ENCODE assay signal across 10 cellular contexts in genomic region chr11:309558-309855, GRCh38. TPM values are rescaled to one million over a fixed set of nuclear protein-coding genes. Genes with fewer than 3 reads are reported as not detected.
DNase-seq lines count a peak whose midpoint lies in the region; ATAC-seq and TF ChIP-seq lines count a peak whose summit lies in the region.
"Had no signal": no experiment of that assay in that cellular context is flagged by ENCODE, and none has a peak within 500 bp of the region (broad histone marks: within the 10 kb centered on the region; RNA-seq: fewer than 3 reads in every experiment).

No MANE protein-coding gene starts in this region.

- TF ChIP-seq POLR2A in gastrocnemius medialis (IDR thresholded peaks at IDR 0.05) = no peak

- TF ChIP-seq CTCF in GM12864 (IDR thresholded peaks at IDR 0.05; ENCODE audit: low read depth, low read length, missing control alignments) (no peak), foreskin fibroblast (IDR thresholded peaks at IDR 0.05; ENCODE audit: low read depth, low read length) (no peak), gastrocnemius medialis (IDR thresholded peaks at IDR 0.05 in 4 of 5, conservative IDR thresholded peaks at IDR 0.05 in 1 of 5) (no peak)

- H3K4me3 Mint-ChIP-seq in activated CD4-positive, alpha-beta memory T cell treated with anti-CD3 and anti-CD28 coated beads for 36 hours = peak overlapping the region; percentile 96

- peaks cover 0 to 8% (median 6%) of the 10 kb centered on the region in 3 donors for H3K27me3 ChIP-seq in gastrocnemius medialis

- peaks cover 41% of the 10 kb centered on the region for H3K4me1 Mint-ChIP-seq in activated CD4-positive, alpha-beta memory T cell treated with anti-CD3 and anti-CD28 coated beads for 36 hours (ENCODE audit: low read depth)

- CTCF ChIA-PET in activated CD4-positive, alpha-beta memory T cell treated with anti-CD3 and anti-CD28 coated beads for 36 hours (lab: Charles Lee) = interaction anchor here (0.8 to 2.0 kb wide), 9 partner anchors 8 to 138 kb away, joined by 3 to 7 read pairs (median 4); no protein-coding TSS in a partner anchor

- H3K36me3 Mint-ChIP-seq in activated CD4-positive, alpha-beta memory T cell treated with anti-CD3 and anti-CD28 coated beads for 36 hours = peaks cover 33% of the 10 kb centered on the region

- H3K9me3 ChIP-seq in gastrocnemius medialis = no peaks in the 10 kb centered on the region

- H3K36me3 ChIP-seq in gastrocnemius medialis = no peaks in the 10 kb centered on the region

- peak overlapping the region; percentile 74 to 88 (median 78) for H3K27ac ChIP-seq in gastrocnemius medialis

- H3K4me1 ChIP-seq in gastrocnemius medialis = peaks cover 7 to 20% of the 10 kb centered on the region in 2 donors

- H3K4me3 ChIP-seq in GM12864 (ENCODE audit: low read depth, low read length) = peak overlapping the region; percentile 44; the same call in 1 of the 2 replicates
- H3K4me3 ChIP-seq in foreskin fibroblast (ENCODE audit: low read depth in 1 of 2, low read length in 2 of 2) = peak overlapping the region; percentile 80 to 86
- H3K4me3 ChIP-seq in gastrocnemius medialis = peak overlapping the region; percentile 51 to 58 (median 54)

- H3K27ac Mint-ChIP-seq in activated CD4-positive, alpha-beta memory T cell treated with anti-CD3 and anti-CD28 coated beads for 36 hours = peak overlapping the region; percentile 98

- H3K27me3 Mint-ChIP-seq in activated CD4-positive, alpha-beta memory T cell treated with anti-CD3 and anti-CD28 coated beads for 36 hours = no peaks in the 10 kb centered on the region

- POLR2A ChIA-PET in activated CD4-positive, alpha-beta memory T cell treated with anti-CD3 and anti-CD28 coated beads for 36 hours (lab: Charles Lee) = interaction anchor here (1.1 to 1.3 kb wide), 2 partner anchors 8 to 46 kb away, joined by 5 to 12 read pairs; no protein-coding TSS in a partner anchor

- in situ Hi-C loops in gastrocnemius medialis (cut with MboI; ENCODE audit: low sequenced_read_pairs in 4 of 4) = loop anchor here in 1 of 4 donors (10.0 kb wide), 1 partner anchor 45 kb away; no protein-coding TSS in a partner anchor

- intact Hi-C loops in activated CD4-positive, alpha-beta memory T cell treated with anti-CD3 and anti-CD28 coated beads for 36 hours (cut with micrococcal nuclease) = loop anchor here (2.0 to 5.0 kb wide), 3 partner anchors 23 to 138 kb away; no protein-coding TSS in a partner anchor
- intact Hi-C loops in gastrocnemius medialis (cut with DNase I; ENCODE audit: low total_unique reads) = loop anchor here (5.0 kb wide), 1 partner anchor 48 kb away; no protein-coding TSS in a partner anchor

- ATAC-seq in gastrocnemius medialis (no peak), HG02763 (IDR thresholded peaks at IDR 0.05; ENCODE audit: unreplicated experiment) (no peak), GM18909 (IDR thresholded peaks at IDR 0.05; ENCODE audit: poor library complexity, unreplicated experiment) (no peak), GM21786 (IDR thresholded peaks at IDR 0.05; ENCODE audit: unreplicated experiment) (no peak)

- no peaks in the 10 kb centered on the region for H3K9me3 Mint-ChIP-seq in activated CD4-positive, alpha-beta memory T cell treated with anti-CD3 and anti-CD28 coated beads for 36 hours

- no peak for DNase-seq in GM12864 (ENCODE audit: low read depth)
- DNase-seq in activated CD4-positive, alpha-beta memory T cell treated with anti-CD3 and anti-CD28 coated beads for 36 hours = no peak
- no peak for DNase-seq in foreskin fibroblast
- DNase-seq in gastrocnemius medialis = no peak
- no peak for DNase-seq in stimulated activated CD4-positive, alpha-beta T cell treated with anti-CD3 and anti-CD28 coated beads, Interleukin-4, amount 100 ng/mL, for 4 hours
- DNase-seq: stimulated activated CD4-positive, alpha-beta T cell treated with anti-CD3 and anti-CD28 coated beads, Interleukin-2, amount 100 ng/mL, for 48 hours had no signal

RNA-seq across cellular contexts. Expression of gene IFITM2, which starts 1.9 kb away (rescaled TPM):
- total RNA-seq in activated CD4-positive, alpha-beta memory T cell treated with anti-CD3 and anti-CD28 coated beads for 36 hours = 100 to 1,000 TPM; 525 to 561 TPM
- 10 to 100 TPM; 37.8 to 80.9 (median 44.9) TPM for total RNA-seq in gastrocnemius medialis

RNA-seq across cellular contexts. Expression of gene IFITM1, which starts 4.3 kb away (rescaled TPM):
- total RNA-seq in activated CD4-positive, alpha-beta memory T cell treated with anti-CD3 and anti-CD28 coated beads for 36 hours = 100 to 1,000 TPM; 195 to 200 TPM
- total RNA-seq in gastrocnemius medialis = 100 to 1,000 TPM in 1 of 4 donors, 10 to 100 TPM in 3; 47.8 to 103 (median 80.5) TPM

RNA-seq across cellular contexts. Expression of gene IFITM5, which starts 10.2 kb away (rescaled TPM):
- total RNA-seq in activated CD4-positive, alpha-beta memory T cell treated with anti-CD3 and anti-CD28 coated beads for 36 hours = not detected
- not detected for total RNA-seq in gastrocnemius medialis
- total RNA-seq: SK-MEL-5 had no signal

RNA-seq across cellular contexts. Expression of gene IFITM3, which starts 11.2 kb away (rescaled TPM):
- total RNA-seq in activated CD4-positive, alpha-beta memory T cell treated with anti-CD3 and anti-CD28 coated beads for 36 hours = 10 to 100 TPM; 25.6 TPM
- total RNA-seq in gastrocnemius medialis = 10 to 100 TPM; 46.3 to 83.6 (median 63.2) TPM

RNA-seq across cellular contexts. Expression of gene PGGHG, which starts 20.6 kb away (rescaled TPM):
- total RNA-seq in activated CD4-positive, alpha-beta memory T cell treated with anti-CD3 and anti-CD28 coated beads for 36 hours = 10 to 100 TPM; 74.3 to 75.0 TPM
- total RNA-seq in gastrocnemius medialis = 1 to 10 TPM in 3 of 4 donors, under 1 TPM in 1; 0.98 to 3.4 (median 2.7) TPM

Comparison
In these comparisons a context has a peak if more than half of its experiments do, and no peak if none do; other contexts are left out.
1. RNA of gene IFITM2, which starts 1.9 kb away (total RNA-seq): 525 to 561 TPM in activated CD4-positive, alpha-beta memory T cell treated with anti-CD3 and anti-CD28 coated beads for 36 hours; 37.8 to 80.9 TPM in gastrocnemius medialis; every median in the first group is over 4 times any median in the second.
2. Peak in every context shown above with its lines, with median percentiles within 50 percentile points of each other: H3K4me3 ChIP-seq.